ENCODE assay signal across 1 cellular context in genomic region chr20:50646483-50646996, GRCh38.
TF ChIP-seq lines count a peak whose summit lies in the region.

No MANE protein-coding gene starts in this region.

TF ChIP-seq in SK-N-SH, 30 proteins besides CTCF, POLR2A, EP300 and RAD21 (continued from another document):
- TF ChIP-seq REST (IDR thresholded peaks at IDR 0.05; ENCODE audit: low read depth, low read length) (no peak), RXRA (IDR thresholded peaks at IDR 0.05; ENCODE audit: borderline replicate concordance, low read depth) (no peak), JUND (IDR thresholded peaks at IDR 0.05) (no peak), RCOR1 (IDR thresholded peaks at IDR 0.05; ENCODE audit: low read length) (no peak), FOXJ3 (CRISPR knock-in tag; IDR thresholded peaks at IDR 0.05) (no peak), MEF2A (IDR thresholded peaks at IDR 0.05; ENCODE audit: borderline replicate concordance, low read depth) (no peak), FOXM1 (IDR thresholded peaks at IDR 0.05; ENCODE audit: low read depth) (no peak), SMC3 (IDR thresholded peaks at IDR 0.05; ENCODE audit: low read depth, low read length) (no peak), YY1 (IDR thresholded peaks at IDR 0.05; ENCODE audit: low read depth) (no peak), NFIC (IDR thresholded peaks at IDR 0.05; ENCODE audit: borderline replicate concordance) (no peak), CHD2 (IDR thresholded peaks at IDR 0.05; ENCODE audit: low read length, partially characterized antibody) (no peak), GABPA (IDR thresholded peaks at IDR 0.05; ENCODE audit: low read depth) (no peak), GATA2 (CRISPR knock-in tag; IDR thresholded peaks at IDR 0.05) (no peak), MAX (IDR thresholded peaks at IDR 0.05; ENCODE audit: low read depth) (no peak)
